Comparison of ENCODE assay signal across 1 cellular context in the genomic region with DNA sequence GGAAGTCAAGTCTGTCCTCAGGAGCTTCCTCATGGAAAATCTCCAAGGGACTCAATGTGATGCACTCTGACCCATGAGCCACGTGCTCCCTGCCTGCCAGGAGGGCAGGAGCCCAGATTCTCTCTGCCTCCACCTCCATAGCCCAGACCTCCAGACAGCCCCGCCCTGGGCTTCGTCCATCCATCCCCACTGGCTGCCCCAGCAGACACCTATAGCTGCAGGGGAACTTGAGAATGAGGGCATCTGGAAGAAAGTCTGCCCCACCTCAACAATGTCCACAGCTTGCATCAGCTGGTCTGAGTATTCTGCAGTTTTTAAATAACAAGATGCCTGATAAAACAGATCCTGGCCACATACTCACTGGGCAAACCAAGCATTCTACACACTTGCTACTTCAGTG.
TF ChIP-seq lines count a peak whose summit lies in the region.

No MANE protein-coding gene starts in this region.

TF ChIP-seq in H1, 55 proteins besides CTCF, POLR2A, EP300 and RAD21:
- no peak for TF ChIP-seq ZNF274 (IDR thresholded peaks at IDR 0.05; ENCODE audit: borderline replicate concordance, extremely low read depth, low read length)
- TF ChIP-seq CHD1 (IDR thresholded peaks at IDR 0.05; ENCODE audit: low read depth, low read length), result no peak
- no peak for TF ChIP-seq RBBP5 (IDR thresholded peaks at IDR 0.05; ENCODE audit: borderline replicate concordance, low read depth, low read length)
